ENCODE assay signal across 8 cellular contexts in the genomic region with DNA sequence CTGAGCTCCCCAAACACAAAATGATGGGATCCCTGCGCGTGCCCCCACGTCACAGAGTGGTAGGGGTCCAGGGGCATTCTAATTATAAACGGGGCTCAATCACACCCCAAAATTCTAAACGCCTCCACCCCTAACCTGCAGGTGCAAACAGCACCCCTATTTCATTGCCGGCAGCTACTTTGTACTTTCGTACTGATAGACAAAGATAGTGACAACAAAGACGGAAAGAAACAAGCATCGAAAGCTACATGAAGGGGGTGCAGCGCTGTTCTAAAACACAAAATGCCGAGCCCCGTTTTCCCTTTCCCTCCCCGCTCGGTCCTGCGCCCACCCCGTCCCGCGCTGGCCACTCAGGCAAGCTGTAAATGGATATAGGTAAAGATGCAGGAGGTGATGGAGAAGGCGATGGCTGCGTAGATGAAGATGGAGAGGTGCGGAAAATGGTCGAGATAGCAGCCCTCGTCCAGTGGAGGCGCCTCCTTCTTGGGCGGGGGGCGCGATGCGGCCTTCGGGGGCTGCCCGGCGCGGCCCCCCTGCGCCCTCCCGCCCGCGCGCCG. TPM values are rescaled to one million over a fixed set of nuclear protein-coding genes. Genes with fewer than 3 reads are reported as not detected.
DNase-seq lines count a peak whose midpoint lies in the region; ATAC-seq and TF ChIP-seq lines count a peak whose summit lies in the region.

No MANE protein-coding gene starts in this region.

- ATAC-seq in T-cell (replicated peaks in 1 of 4), result peak; percentile 25 to 52 (median 32)
- ATAC-seq in GM19035 (IDR thresholded peaks at IDR 0.05; ENCODE audit: unreplicated experiment), result no peak
- ATAC-seq in HG03045 (IDR thresholded peaks at IDR 0.05; ENCODE audit: unreplicated experiment), result no peak
- no peak for ATAC-seq in HG03159 (IDR thresholded peaks at IDR 0.05; ENCODE audit: unreplicated experiment)

- CTCF ChIA-PET in T-cell (lab: Charles Lee), result interaction anchor here in 1 of 2 donors (1.2 kb wide), 1 partner anchor 10 kb away, joined by 3 read pairs; no protein-coding TSS in a partner anchor

- TF ChIP-seq CTCF in GM12875 (IDR thresholded peaks at IDR 0.05; ENCODE audit: borderline replicate concordance, insufficient read depth, low read depth, low read length), result no peak
- no peak for TF ChIP-seq CTCF in progenitor cell of endocrine pancreas (IDR thresholded peaks at IDR 0.05; ENCODE audit: unreplicated experiment)

- H3K27me3 Mint-ChIP-seq in T-cell (no peaks in the 10 kb centered on the region), progenitor cell of endocrine pancreas (peaks cover 57% of the 10 kb centered on the region)

- peak overlapping the region; percentile 91 to 97 (median 93) for H3K4me3 Mint-ChIP-seq in T-cell
- H3K4me3 Mint-ChIP-seq in progenitor cell of endocrine pancreas (ENCODE audit: low read depth), result peak overlapping the region; percentile 83

- H3K4me1 Mint-ChIP-seq in T-cell, result peaks cover 16 to 25% (median 23%) of the 10 kb centered on the region in 3 donors
- peaks cover 4% of the 10 kb centered on the region for H3K4me1 Mint-ChIP-seq in progenitor cell of endocrine pancreas (ENCODE audit: low read depth)

- peak overlapping the region; percentile 88 to 90 for H3K27ac Mint-ChIP-seq in T-cell
- H3K27ac Mint-ChIP-seq in progenitor cell of endocrine pancreas, result peak overlapping the region; percentile 75

- peaks cover 9% of the 10 kb centered on the region for H3K36me3 Mint-ChIP-seq in T-cell
- no peaks in the 10 kb centered on the region for H3K36me3 Mint-ChIP-seq in progenitor cell of endocrine pancreas (ENCODE audit: insufficient read depth)

- H3K9me3 Mint-ChIP-seq in T-cell (no peaks in the 10 kb centered on the region), progenitor cell of endocrine pancreas (ENCODE audit: low read depth) (no peaks in the 10 kb centered on the region)

- peak overlapping the region; percentile 43 for H3K4me3 ChIP-seq in GM12875 (ENCODE audit: low read depth, low read length)

- peak in 6 of 34 experiments; percentile 7 to 39 (median 11) for DNase-seq in T-cell
- DNase-seq in fibroblast of peridontal ligament (ENCODE audit: extremely low read depth), result peak; percentile 18
- DNase-seq in progenitor cell of endocrine pancreas (ENCODE audit: low spot score, unreplicated experiment), result no peak
- no peak for DNase-seq in MV-4-11 (lab: John Stamatoyannopoulos, UW)

- POLR2A ChIA-PET in T-cell (lab: Charles Lee), result interaction anchor here (0.7 to 1.5 kb wide), 2 partner anchors 14 to 29 kb away, joined by 3 to 5 read pairs; partner anchors contain the start of genes DERL2 (in 1 of the 2) and MIS12 (in 1 of the 2)

RNA-seq across cellular contexts. Expression of gene MIS12, which starts 14.0 kb away (rescaled TPM):
- total RNA-seq in T-cell, result 10 to 100 TPM; 18.0 to 35.9 (median 33.8) TPM
- total RNA-seq in progenitor cell of endocrine pancreas, result 27.4 and 30.0 TPM in 2 replicates

RNA-seq across cellular contexts. Expression of gene DERL2, which starts 14.3 kb away (rescaled TPM):
- total RNA-seq in T-cell (10 to 100 TPM; 58.2 to 73.9 (median 64.0) TPM), progenitor cell of endocrine pancreas (84.6 and 94.4 TPM in 2 replicates)

RNA-seq across cellular contexts. Expression of gene DHX33, which starts 31.5 kb away (rescaled TPM):
- total RNA-seq in T-cell, result 10 to 100 TPM in 3 of 5 donors, 1 to 10 TPM in 2; 7.5 to 13.6 (median 12.0) TPM
- total RNA-seq in progenitor cell of endocrine pancreas, result 26.0 and 26.9 TPM in 2 replicates

Comparison
In these comparisons a context has a peak if more than half of its experiments do, and no peak if none do; other contexts are left out.
1. ATAC-seq: peak in T-cell (4 of 4); none in GM19035 (single experiment), HG03045 (single experiment) and HG03159 (single experiment).